27 cellular contexts compared by ENCODE assay signal in genomic region chr1:9873385-9873784, GRCh38.
"Had no signal": no experiment of that assay in that cellular context is flagged by ENCODE, and none has a peak within 500 bp of the region (broad histone marks: within the 10 kb centered on the region; RNA-seq: fewer than 3 reads in every experiment).

No MANE protein-coding gene starts in this region.

- H3K36me3 ChIP-seq: ovary, prostate gland had no signal

- DNase-seq: activated CD4-positive, alpha-beta memory T cell treated with anti-CD3 and anti-CD28 coated beads, Interleukin-2, amount 10 ng/mL, durations not matched to agents 7 days and 5 days; activated CD4-positive, alpha-beta T cell treated with anti-CD3 and anti-CD28 coated beads for 4 hours; activated CD4-positive, CD25-positive, alpha-beta regulatory T cell; activated CD8-positive, alpha-beta memory T cell treated with anti-CD3 and anti-CD28 coated beads, Interleukin-2, amount 10 ng/mL, durations not matched to agents 7 days and 5 days; activated gamma-delta T cell; activated naive CD4-positive, alpha-beta T cell treated with anti-CD3 and anti-CD28 coated beads, Interleukin-2, amount 50 U/mL, for 16 hours; activated naive CD8-positive, alpha-beta T cell treated with anti-CD3 and anti-CD28 coated beads, Interleukin-2, amount 50 U/mL, for 24 hours; activated T-cell treated with anti-CD3 and anti-CD28 coated beads for 4 hours; body of pancreas; dermis blood vessel endothelial cell; effector memory CD4-positive, alpha-beta T cell; kidney; lower lobe of right lung; mesendoderm; natural killer cell; ovary; stimulated activated CD4-positive, alpha-beta T cell treated with anti-CD3 and anti-CD28 coated beads, Interleukin-4, amount 100 ng/mL, for 4 hours; stomach; T1000 had no signal

- H3K36me3 Mint-ChIP-seq: activated CD8-positive, alpha-beta memory T cell treated with anti-CD3 and anti-CD28 coated beads, Interleukin-2, amount 10 ng/mL, durations not matched to agents 7 days and 5 days; natural killer cell; type B pancreatic cell had no signal

- H3K27ac ChIP-seq: body of pancreas, heart left ventricle, lower lobe of right lung, neutrophil, ovary, prostate gland, stomach, vagina had no signal

- H3K9me3 ChIP-seq: body of pancreas, heart left ventricle, lower lobe of right lung, neutrophil, ovary, prostate gland, stomach, vagina had no signal

- ATAC-seq: activated CD8-positive, alpha-beta memory T cell treated with anti-CD3 and anti-CD28 coated beads, Interleukin-2, amount 10 ng/mL, durations not matched to agents 7 days and 5 days; activated naive CD8-positive, alpha-beta T cell treated with anti-CD3 and anti-CD28 coated beads, Interleukin-2, amount 50 U/mL, for 24 hours; body of pancreas; heart left ventricle; left lobe of liver; lower lobe of right lung; natural killer cell had no signal

- H3K4me3 ChIP-seq: body of pancreas, heart left ventricle, lower lobe of right lung, ovary, prostate gland, stomach, vagina had no signal

- H3K9me3 Mint-ChIP-seq: activated CD4-positive, alpha-beta memory T cell treated with anti-CD3 and anti-CD28 coated beads, Interleukin-2, amount 10 ng/mL, durations not matched to agents 7 days and 5 days; activated naive CD8-positive, alpha-beta T cell treated with anti-CD3 and anti-CD28 coated beads, Interleukin-2, amount 50 U/mL, for 24 hours; activated T-helper 1 cell treated with anti-CD3 and anti-CD28 coated beads, Interleukin-12 subunit alpha, Interleukin-12 subunit beta, Interleukin-2, Interleukin-4 antibody, amounts not matched to agents 30 ng/mL and 10 ng/mL and 1 ng/mL, durations not matched to agents 14 hours and 24 hours and 36 hours; natural killer cell; T-helper 1 cell treated with Interleukin-12 subunit alpha and Interleukin-12 subunit beta and Interleukin-4 antibody, amounts not matched to agents 30 μg/mL and 1 μg/mL, for 36 hours; type B pancreatic cell had no signal

- H3K4me3 Mint-ChIP-seq: activated CD4-positive, alpha-beta memory T cell treated with anti-CD3 and anti-CD28 coated beads, Interleukin-2, amount 10 ng/mL, durations not matched to agents 7 days and 5 days; activated CD8-positive, alpha-beta memory T cell treated with anti-CD3 and anti-CD28 coated beads, Interleukin-2, amount 10 ng/mL, durations not matched to agents 7 days and 5 days; activated naive CD8-positive, alpha-beta T cell treated with anti-CD3 and anti-CD28 coated beads, Interleukin-2, amount 50 U/mL, for 24 hours; activated T-helper 1 cell treated with anti-CD3 and anti-CD28 coated beads, Interleukin-12 subunit alpha, Interleukin-12 subunit beta, Interleukin-2, Interleukin-4 antibody, amounts not matched to agents 30 ng/mL and 10 ng/mL and 1 ng/mL, durations not matched to agents 14 hours and 24 hours and 36 hours; natural killer cell; T-helper 1 cell treated with Interleukin-12 subunit alpha and Interleukin-12 subunit beta and Interleukin-4 antibody, amounts not matched to agents 30 μg/mL and 1 μg/mL, for 36 hours; type B pancreatic cell had no signal

- H3K27ac Mint-ChIP-seq: activated CD4-positive, alpha-beta memory T cell treated with anti-CD3 and anti-CD28 coated beads, Interleukin-2, amount 10 ng/mL, durations not matched to agents 7 days and 5 days; activated CD8-positive, alpha-beta memory T cell treated with anti-CD3 and anti-CD28 coated beads, Interleukin-2, amount 10 ng/mL, durations not matched to agents 7 days and 5 days; activated naive CD8-positive, alpha-beta T cell treated with anti-CD3 and anti-CD28 coated beads, Interleukin-2, amount 50 U/mL, for 24 hours; activated T-helper 1 cell treated with anti-CD3 and anti-CD28 coated beads, Interleukin-12 subunit alpha, Interleukin-12 subunit beta, Interleukin-2, Interleukin-4 antibody, amounts not matched to agents 30 ng/mL and 10 ng/mL and 1 ng/mL, durations not matched to agents 14 hours and 24 hours and 36 hours; natural killer cell; T-helper 1 cell treated with Interleukin-12 subunit alpha and Interleukin-12 subunit beta and Interleukin-4 antibody, amounts not matched to agents 30 μg/mL and 1 μg/mL, for 36 hours; type B pancreatic cell had no signal

- H3K27me3 ChIP-seq: body of pancreas, heart left ventricle, neutrophil, ovary, stomach, vagina had no signal

- H3K27me3 Mint-ChIP-seq: activated CD4-positive, alpha-beta memory T cell treated with anti-CD3 and anti-CD28 coated beads, Interleukin-2, amount 10 ng/mL, durations not matched to agents 7 days and 5 days; activated CD8-positive, alpha-beta memory T cell treated with anti-CD3 and anti-CD28 coated beads, Interleukin-2, amount 10 ng/mL, durations not matched to agents 7 days and 5 days; activated naive CD8-positive, alpha-beta T cell treated with anti-CD3 and anti-CD28 coated beads, Interleukin-2, amount 50 U/mL, for 24 hours; type B pancreatic cell had no signal
